Comparison of ENCODE assay signal across 9 cellular contexts in the genomic region with DNA sequence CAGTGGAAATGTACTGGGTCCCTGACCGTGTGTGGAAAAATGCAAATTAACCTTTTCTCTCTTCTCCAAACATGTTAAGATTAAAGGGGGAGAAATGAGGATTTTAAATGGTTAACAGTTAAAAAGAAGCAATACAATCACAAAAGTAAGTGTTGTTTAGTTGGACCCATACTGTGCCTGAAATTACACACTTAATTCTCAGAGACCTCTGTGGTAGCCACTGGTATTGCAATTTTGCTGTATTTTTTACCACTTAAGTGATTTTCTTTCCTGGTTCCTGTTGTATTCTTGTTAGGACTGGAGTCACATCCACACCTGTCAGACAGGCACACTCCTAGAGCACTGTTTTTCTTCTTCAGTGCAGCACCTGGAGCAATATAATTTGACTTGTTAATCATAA.
DNase-seq lines count a peak whose midpoint lies in the region; ATAC-seq and TF ChIP-seq lines count a peak whose summit lies in the region.
"Had no signal": no experiment of that assay in that cellular context is flagged by ENCODE, and none has a peak within 500 bp of the region (broad histone marks: within the 10 kb centered on the region; RNA-seq: fewer than 3 reads in every experiment).

No MANE protein-coding gene starts in this region.

- dilution Hi-C loops in mammary epithelial cell (cut with HindIII; ENCODE audit: low sequenced_read_pairs), result no loop called here

- peaks cover under 1% of the 10 kb centered on the region for H3K4me1 ChIP-seq in mammary epithelial cell (ENCODE audit: insufficient read depth, low read length)

- H3K9me3 ChIP-seq in mammary epithelial cell (replicated peaks; ENCODE audit: insufficient read depth, low read length), result no peaks in the 10 kb centered on the region

- no peaks in the 10 kb centered on the region for H3K36me3 ChIP-seq in mammary epithelial cell (ENCODE audit: insufficient read depth, low read length)

- DNase-seq in mammary epithelial cell (peak; percentile 7), NK-92 (lab: John Stamatoyannopoulos, UW; ENCODE audit: unreplicated experiment) (no peak), left colon (no peak), substantia nigra (lab: John Stamatoyannopoulos, UW) (no peak)
- no peak for DNase-seq in stimulated activated CD8-positive, alpha-beta memory T cell treated with anti-CD3 and anti-CD28 coated beads, Interleukin-4, amount 100 ng/mL, for 48 hours
- DNase-seq: activated B cell treated with CpG ODN at 0.5 μM for 24 hours had no signal

- CTCF ChIA-PET in mammary epithelial cell (lab: Charles Lee; ENCODE audit: low non-redundant PET), result no interaction called here

- TF ChIP-seq CTCF in 22Rv1 (IDR thresholded peaks at IDR 0.05) (peak; percentile 45), mammary epithelial cell (conservative IDR thresholded peaks at IDR 0.05 in 1 of 2, IDR thresholded peaks at IDR 0.05 in 1 of 2; ENCODE audit: extremely low read depth in 1 of 2, insufficient read depth in 1 of 2, low read depth in 1 of 2, low read length in 2 of 2) (peak; percentile 27 to 41)

- H3K27ac ChIP-seq in 22Rv1, result no peak overlapping the region
- no peak overlapping the region for H3K27ac ChIP-seq in mammary epithelial cell (ENCODE audit: insufficient read depth, low read depth, low read length)
- no peak overlapping the region for H3K27ac ChIP-seq in substantia nigra (ENCODE audit: low read depth, low read length, poor library complexity, severe bottlenecking)

- no peak overlapping the region for H3K4me3 ChIP-seq in mammary epithelial cell (replicated peaks in 1 of 3; ENCODE audit: insufficient read depth in 1 of 3, low read depth in 2 of 3, low read length in 3 of 3)

- no peaks in the 10 kb centered on the region for H4K20me1 ChIP-seq in mammary epithelial cell (ENCODE audit: insufficient read depth, low read length)

- no peaks in the 10 kb centered on the region for H3K79me2 ChIP-seq in mammary epithelial cell (ENCODE audit: insufficient read depth, low read length)

- no peak overlapping the region for H2AFZ ChIP-seq in mammary epithelial cell (ENCODE audit: low read depth, low read length)

- H3K4me2 ChIP-seq in mammary epithelial cell (ENCODE audit: insufficient read depth, low read depth, low read length), result no peak overlapping the region

- intact Hi-C loops in mammary epithelial cell (cut with micrococcal nuclease), result no loop called here
- intact Hi-C loops in left colon (cut with DNase I, micrococcal nuclease), result no loop called here

- no peak overlapping the region for H3K9ac ChIP-seq in mammary epithelial cell (ENCODE audit: insufficient read depth, low read length)

- no TSS peak for BruUV-seq in mammary epithelial cell (replicated peaks; lab: Mats Ljungman, UMichigan)

- in situ Hi-C loops in mammary epithelial cell (cut with MboI; ENCODE audit: low sequenced_read_pairs in 2 of 2), result no loop called here

- ATAC-seq in GM18868 (IDR thresholded peaks at IDR 0.05; ENCODE audit: unreplicated experiment) (peak; percentile 83), HG03521 (IDR thresholded peaks at IDR 0.05; ENCODE audit: unreplicated experiment) (peak; percentile 73), left colon (no peak)

- 100% methylated on average over 1 of the region's 1 CpG for WGBS in mammary epithelial cell (ENCODE audit: low coverage, missing lambda C conversion rate)

- H3K27me3 ChIP-seq in mammary epithelial cell (ENCODE audit: insufficient read depth, low read length), result no peaks in the 10 kb centered on the region
